Comparison of ENCODE assay signal across 19 cellular contexts in the genomic region with DNA sequence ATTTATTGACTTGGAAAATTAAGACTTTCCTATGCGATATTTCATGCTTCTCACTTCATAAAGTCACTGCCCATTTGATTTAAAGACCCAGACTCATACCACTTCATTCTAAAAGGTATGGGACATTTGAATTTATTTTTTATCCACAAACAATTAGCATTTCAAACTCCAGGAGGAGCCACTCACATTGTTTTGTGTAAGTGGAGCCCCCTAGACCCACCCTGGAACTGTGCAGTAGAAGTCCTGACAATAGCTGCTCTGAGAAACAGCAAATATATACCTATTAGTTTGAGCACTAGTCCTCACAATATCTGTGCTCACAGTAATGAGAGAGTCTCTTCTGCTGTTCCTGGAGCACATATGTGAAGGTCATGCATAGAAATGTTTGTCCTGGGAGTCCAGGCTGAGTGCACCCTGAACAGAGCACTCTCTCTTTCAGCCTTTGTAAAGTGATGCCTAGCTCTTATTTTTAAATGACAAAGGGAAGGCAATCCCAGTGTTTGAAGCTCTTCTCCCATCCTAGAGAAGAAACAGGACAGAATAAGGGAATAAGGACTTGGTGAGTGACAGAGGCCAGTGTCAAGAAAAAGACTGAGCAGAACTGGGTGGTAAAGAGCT.
DNase-seq lines count a peak whose midpoint lies in the region; ATAC-seq and TF ChIP-seq lines count a peak whose summit lies in the region.
"Had no signal": no experiment of that assay in that cellular context is flagged by ENCODE, and none has a peak within 500 bp of the region (broad histone marks: within the 10 kb centered on the region; RNA-seq: fewer than 3 reads in every experiment).

No MANE protein-coding gene starts in this region.

- no peak overlapping the region for H3K27ac ChIP-seq in PC-3 (ENCODE audit: low read length)
- no peak overlapping the region for H3K27ac ChIP-seq in iPS-20b (ENCODE audit: low read length)
- H3K27ac ChIP-seq in spleen, result no peak overlapping the region
- H3K27ac ChIP-seq in Karpas-422 (ENCODE audit: low read length), result no peak overlapping the region
- H3K27ac ChIP-seq: Peyer's patch had no signal

- H4K20me1 ChIP-seq in PC-3 (ENCODE audit: low read length) (no peaks in the 10 kb centered on the region), Karpas-422 (ENCODE audit: insufficient read depth, low read depth, low read length) (no peaks in the 10 kb centered on the region)

- POLR2A ChIA-PET in PC-3 (lab: Charles Lee; ENCODE audit: unreplicated experiment), result no interaction called here

- WGBS in spleen, 5 donors, result 80 to 94% (median 88%) methylated on average over 1 of the region's 1 CpG

- no peak overlapping the region for H2AFZ ChIP-seq in PC-3 (ENCODE audit: low read length)
- no peak overlapping the region for H2AFZ ChIP-seq in Karpas-422 (ENCODE audit: low read length)

- no peaks in the 10 kb centered on the region for H3K27me3 ChIP-seq in PC-3 (ENCODE audit: low read length)
- H3K27me3 ChIP-seq in iPS-20b (ENCODE audit: insufficient read depth, low read length), result no peaks in the 10 kb centered on the region
- H3K27me3 ChIP-seq in spleen (replicated peaks in 1 of 7), result no peaks in the 10 kb centered on the region
- no peaks in the 10 kb centered on the region for H3K27me3 ChIP-seq in Karpas-422 (ENCODE audit: low read length)
- H3K27me3 ChIP-seq: Peyer's patch had no signal

- H3K9ac ChIP-seq in PC-3 (ENCODE audit: low read length), result no peak overlapping the region
- 0 out of 2 replicates have a peak overlapping the region, but pooled peaks have one; percentile 8 for H3K9ac ChIP-seq in iPS-20b (ENCODE audit: low read depth, low read length)
- no peak overlapping the region for H3K9ac ChIP-seq in Karpas-422 (ENCODE audit: low read length)

- H3K9me2 ChIP-seq in PC-3 (replicated peaks; ENCODE audit: low read length) (no peaks in the 10 kb centered on the region), Karpas-422 (replicated peaks; ENCODE audit: insufficient read depth, low read length) (no peaks in the 10 kb centered on the region)

- DNase-seq in NCI-H82 (lab: John Stamatoyannopoulos, UW) (peak; percentile 22), NCI-H82 treated with DMSO at 0.1 percent for 48 hours (lab: John Stamatoyannopoulos, UW; ENCODE audit: unreplicated experiment) (no peak), PC-3 (no peak), spleen (no peak), hepatic stellate cell (ENCODE audit: low spot score) (no peak), Karpas-422 (no peak)
- DNase-seq in activated effector memory CD4-positive, alpha-beta T cell treated with Interleukin-2 at 50 U/mL for 16 hours, result no peak
- DNase-seq: activated CD4-positive, alpha-beta T cell treated with anti-CD3 and anti-CD28 coated beads for 4 hours; activated gamma-delta T cell treated with Interleukin-2 at 50 U/mL for 16 hours; DMS53; hippocampal formation; IMR-90; kidney glomerular epithelial cell; mesenchymal stem cell; natural killer cell; NCI-H2171; NCI-H748 treated with DMSO at 0.1 percent for 48 hours; Peyer's patch had no signal

- no peak overlapping the region for H3K4me2 ChIP-seq in PC-3 (ENCODE audit: low read length)
- H3K4me2 ChIP-seq in Karpas-422 (ENCODE audit: low read depth, low read length, poor library complexity, severe bottlenecking), result no peak overlapping the region

- H3K4me3 ChIP-seq in PC-3 (ENCODE audit: low read length), result no peak overlapping the region
- H3K4me3 ChIP-seq in iPS-20b (ENCODE audit: low read length), result no peak overlapping the region
- H3K4me3 ChIP-seq in spleen, result no peak overlapping the region
- no peak overlapping the region for H3K4me3 ChIP-seq in Karpas-422 (ENCODE audit: low read length)
- H3K4me3 ChIP-seq: Peyer's patch had no signal

- H3K79me2 ChIP-seq in PC-3 (ENCODE audit: low read length) (no peaks in the 10 kb centered on the region), Karpas-422 (ENCODE audit: low read length) (no peaks in the 10 kb centered on the region)

- CTCF ChIA-PET in PC-3 (lab: Charles Lee), result no interaction called here

- H3K9me3 ChIP-seq in PC-3 (ENCODE audit: low read length) (no peaks in the 10 kb centered on the region), iPS-20b (ENCODE audit: insufficient read depth, low read depth, low read length) (no peaks in the 10 kb centered on the region), spleen (peaks cover 0 to 2% (median 0%) of the 10 kb centered on the region in 8 donors), Karpas-422 (ENCODE audit: low read length) (peaks cover 4% of the 10 kb centered on the region; the same call in 1 of the 2 replicates)
- H3K9me3 ChIP-seq: Peyer's patch had no signal

- H3K36me3 ChIP-seq in PC-3 (ENCODE audit: low read depth, low read length) (no peaks in the 10 kb centered on the region), iPS-20b (ENCODE audit: insufficient read depth, low read depth, low read length) (no peaks in the 10 kb centered on the region), spleen (no peaks in the 10 kb centered on the region), Karpas-422 (ENCODE audit: insufficient read depth, low read length) (peaks cover 3% of the 10 kb centered on the region; the same call in 1 of the 2 replicates)
- H3K36me3 ChIP-seq: Peyer's patch had no signal

- TF ChIP-seq POLR2A in spleen (IDR thresholded peaks at IDR 0.05), result no peak

- H3K4me1 ChIP-seq in PC-3 (ENCODE audit: insufficient read depth, low read length) (peaks cover 24% of the 10 kb centered on the region), iPS-20b (ENCODE audit: insufficient read depth, low read length) (peaks cover 24% of the 10 kb centered on the region), spleen (no peaks in the 10 kb centered on the region), Karpas-422 (ENCODE audit: low read length) (peaks cover 33% of the 10 kb centered on the region)
- H3K4me1 ChIP-seq: Peyer's patch had no signal

- TF ChIP-seq CTCF in PC-3 (conservative IDR thresholded peaks at IDR 0.05; ENCODE audit: low read depth, low read length), result peak; percentile 25; the same call in 1 of the 2 replicates
- TF ChIP-seq CTCF in spleen (IDR thresholded peaks at IDR 0.05 in 8 of 11, conservative IDR thresholded peaks at IDR 0.05 in 3 of 11), result no peak

- intact Hi-C loops in PC-3 (cut with micrococcal nuclease), result no loop called here
- intact Hi-C loops in spleen (cut with DNase I; ENCODE audit: low total_unique reads), result no loop called here

- no TSS peak for BruUV-seq in PC-3 (replicated peaks; lab: Mats Ljungman, UMichigan)

- no peaks in the 10 kb centered on the region for H3F3A ChIP-seq in PC-3 (ENCODE audit: low read length, unreplicated experiment)

- ATAC-seq in PC-3, result no peak
- ATAC-seq: natural killer cell had no signal
